ENCODE assay signal across 8 cellular contexts in genomic region chr11:3796346-3796745, GRCh38. TPM values are rescaled to one million over a fixed set of nuclear protein-coding genes. Genes with fewer than 3 reads are reported as not detected.
A peak's percentile ranks its signal among the peaks of the same experiment; 100 is the strongest.
DNase-seq lines count a peak whose midpoint lies in the region; ATAC-seq and TF ChIP-seq lines count a peak whose summit lies in the region.

No MANE protein-coding gene starts in this region.

- H3K4me2 ChIP-seq in OCI-LY3 (ENCODE audit: low read length), result peak overlapping the region; percentile 90

- no peak for TF ChIP-seq CTCF in Calu3 (IDR thresholded peaks at IDR 0.05; ENCODE audit: unreplicated experiment)
- no peak for TF ChIP-seq CTCF in OCI-LY3 (IDR thresholded peaks at IDR 0.05; ENCODE audit: low read depth, low read length)
- TF ChIP-seq CTCF in epithelial cell of esophagus (IDR thresholded peaks at IDR 0.05; ENCODE audit: insufficient read depth, low read depth, low read length, missing control alignments), result no peak
- TF ChIP-seq CTCF in osteocyte (IDR thresholded peaks at IDR 0.05), result no peak

- peak overlapping the region; percentile 65 for H3K27ac ChIP-seq in OCI-LY3 (ENCODE audit: low read length)

- H3K27ac Mint-ChIP-seq in Calu3 (ENCODE audit: unreplicated experiment), result peak overlapping the region; percentile 79
- H3K27ac Mint-ChIP-seq in osteocyte (ENCODE audit: unreplicated experiment), result peak overlapping the region; percentile 98

- H3K9me3 Mint-ChIP-seq in Calu3 (ENCODE audit: low read depth, unreplicated experiment), result no peaks in the 10 kb centered on the region
- no peaks in the 10 kb centered on the region for H3K9me3 Mint-ChIP-seq in osteocyte (ENCODE audit: unreplicated experiment)

- peaks cover 45% of the 10 kb centered on the region for H4K20me1 ChIP-seq in OCI-LY3 (ENCODE audit: insufficient read depth, low read length)

- peak overlapping the region; percentile 95 for H3K4me3 ChIP-seq in OCI-LY3 (ENCODE audit: low read length)
- peak overlapping the region; percentile 99 for H3K4me3 ChIP-seq in epithelial cell of esophagus (ENCODE audit: low read length)

- H3K4me1 Mint-ChIP-seq in Calu3 (ENCODE audit: low read depth, unreplicated experiment), result peaks cover 9% of the 10 kb centered on the region
- H3K4me1 Mint-ChIP-seq in osteocyte (ENCODE audit: unreplicated experiment), result peaks cover 25% of the 10 kb centered on the region

- H3K27me3 Mint-ChIP-seq in Calu3 (ENCODE audit: unreplicated experiment) (no peaks in the 10 kb centered on the region), osteocyte (ENCODE audit: unreplicated experiment) (no peaks in the 10 kb centered on the region)

- H3K27me3 ChIP-seq in OCI-LY3 (ENCODE audit: low read depth, low read length), result no peaks in the 10 kb centered on the region

- intact Hi-C loops in Calu3 (cut with micrococcal nuclease; ENCODE audit: unreplicated experiment), result loop anchor here (2.0 kb wide), 1 partner anchor 44 kb away; the partner anchor contains the start of gene RHOG
- intact Hi-C loops in posterior vena cava (cut with DNase I), result loop anchor here in 1 of 2 donors (5.0 kb wide), 1 partner anchor 36 kb away; no protein-coding TSS in a partner anchor

- H3K79me2 ChIP-seq in OCI-LY3 (ENCODE audit: low read length), result peaks cover 73% of the 10 kb centered on the region

- peaks cover 34% of the 10 kb centered on the region for H3K36me3 ChIP-seq in OCI-LY3 (replicated peaks; ENCODE audit: low read depth, low read length)

- no peak for ATAC-seq in GM19035 (IDR thresholded peaks at IDR 0.05; ENCODE audit: unreplicated experiment)

- peak overlapping the region; percentile 83 for H3K4me3 Mint-ChIP-seq in Calu3 (ENCODE audit: low read depth, unreplicated experiment)
- peak overlapping the region; percentile 90 for H3K4me3 Mint-ChIP-seq in osteocyte (ENCODE audit: unreplicated experiment)

- H3K4me1 ChIP-seq in OCI-LY3 (ENCODE audit: low read length), result peaks cover 16% of the 10 kb centered on the region

- H3K9me3 ChIP-seq in OCI-LY3 (ENCODE audit: insufficient read depth, low read length), result no peaks in the 10 kb centered on the region

- peak overlapping the region; percentile 98 for H3K9ac ChIP-seq in OCI-LY3 (ENCODE audit: low read length)

- CTCF ChIA-PET in Calu3 (lab: Charles Lee), result no interaction called here

- DNase-seq in Calu3 (no peak), epithelial cell of esophagus (ENCODE audit: low read depth) (no peak), osteocyte (ENCODE audit: extremely low spot score, unreplicated experiment) (no peak), NCI-H2171 treated with DMSO at 0.1 percent for 48 hours (lab: John Stamatoyannopoulos, UW) (no peak), kidney glomerular epithelial cell (lab: John Stamatoyannopoulos, UW) (no peak), posterior vena cava (ENCODE audit: low spot score) (no peak)

- H2AFZ ChIP-seq in OCI-LY3 (ENCODE audit: low read depth, low read length), result no peak overlapping the region

- H3K36me3 Mint-ChIP-seq in Calu3 (ENCODE audit: insufficient read depth, unreplicated experiment) (peaks cover 50% of the 10 kb centered on the region), osteocyte (ENCODE audit: unreplicated experiment) (peaks cover 7% of the 10 kb centered on the region)

- BruUV-seq in Calu3 (replicated peaks; lab: Mats Ljungman, UMichigan), result no TSS peak

RNA-seq across cellular contexts. Expression of gene NUP98, which starts 1.0 kb away (rescaled TPM):
- total RNA-seq in Calu3 (2022), result 114 and 126 TPM in 2 replicates
- total RNA-seq in osteocyte, result 68.9 and 71.0 TPM in 2 replicates
- 10 to 100 TPM; 51.6 to 53.8 TPM for total RNA-seq in posterior vena cava

RNA-seq across cellular contexts. Expression of gene PGAP2, which starts 12.0 kb away (rescaled TPM):
- total RNA-seq in Calu3 (2022) (35.2 and 38.0 TPM in 2 replicates), osteocyte (20.3 and 22.7 TPM in 2 replicates), posterior vena cava (1 to 10 TPM; 5.4 to 9.2 TPM)

RNA-seq across cellular contexts. Expression of gene RHOG, which starts 44.4 kb away (rescaled TPM):
- total RNA-seq in Calu3 (2022) (28.2 and 31.2 TPM in 2 replicates), osteocyte (44.6 and 46.8 TPM in 2 replicates), posterior vena cava (10 to 100 TPM; 52.0 to 55.0 TPM)

RNA-seq across cellular contexts. Expression of gene STIM1, which starts 59.1 kb away (rescaled TPM):
- total RNA-seq in Calu3 (2022) (53.7 and 60.1 TPM in 2 replicates), osteocyte (45.2 and 46.9 TPM in 2 replicates), posterior vena cava (10 to 100 TPM; 66.9 to 81.7 TPM)
